12 cellular contexts compared by ENCODE assay signal in genomic region chr17:14231187-14231586, GRCh38. TPM values are rescaled to one million over a fixed set of nuclear protein-coding genes. Genes with fewer than 3 reads are reported as not detected.
DNase-seq lines count a peak whose midpoint lies in the region; ATAC-seq, FAIRE-seq and TF ChIP-seq lines count a peak whose summit lies in the region.
"Not testable (repeated sequence)": the region's sequence is repeated elsewhere in the genome, so short reads cannot be mapped to it uniquely, and the experiment has no call there.
"Had no signal": no experiment of that assay in that cellular context is flagged by ENCODE, and none has a peak within 500 bp of the region (broad histone marks: within the 10 kb centered on the region; RNA-seq: fewer than 3 reads in every experiment).

No MANE protein-coding gene starts in this region.

- TF ChIP-seq CTCF in left lung (IDR thresholded peaks at IDR 0.05); omental fat pad (IDR thresholded peaks at IDR 0.05): not testable (repeated sequence)

- H3K9me3 ChIP-seq in left lung, result not testable (repeated sequence)

- H3K36me3 ChIP-seq in left lung, result not testable (repeated sequence)

- not testable (repeated sequence) for H3K27me3 ChIP-seq in left lung

- H3K4me3 ChIP-seq in left lung, result not testable (repeated sequence)

- H3K4me1 ChIP-seq in left lung, result not testable (repeated sequence)

- H3K27ac ChIP-seq in left lung, result not testable (repeated sequence)

- peak; percentile 94 for FAIRE-seq in HTR-8/SVneo (lab: Jason Lieb, UNC)

- ATAC-seq in left lung, result peak; percentile 22
- peak; percentile 83 for ATAC-seq in omental fat pad (ENCODE audit: low FRiP score)

- DNase-seq in AG20443 (ENCODE audit: low spot score) (peak; percentile 40), GM03348 (ENCODE audit: low spot score) (peak; percentile 62), amniotic epithelial cell (ENCODE audit: low read depth) (peak; percentile 41), fibroblast of gingiva (ENCODE audit: low read depth) (peak; percentile 31)
- DNase-seq in HTR-8/SVneo (ENCODE audit: insufficient read length, low spot score); left lung; omental fat pad (ENCODE audit: low spot score): not testable (repeated sequence)

- intact Hi-C loops in left lung (cut with DNase I), result not testable (repeated sequence)

RNA-seq across cellular contexts. Expression of gene CDRT15, which starts 5.5 kb away (rescaled TPM):
- total RNA-seq in left lung, result not detected
- total RNA-seq in omental fat pad, result not detected
- total RNA-seq: B cell, G401, H1, M059J, PC-9 had no signal
